ENCODE assay signal across 17 cellular contexts in genomic region chr3:62936626-62937254, GRCh38.
A peak's percentile ranks its signal among the peaks of the same experiment; 100 is the strongest.
DNase-seq lines count a peak whose midpoint lies in the region; ATAC-seq, FAIRE-seq and TF ChIP-seq lines count a peak whose summit lies in the region.
"Had no signal": no experiment of that assay in that cellular context is flagged by ENCODE, and none has a peak within 500 bp of the region (broad histone marks: within the 10 kb centered on the region; RNA-seq: fewer than 3 reads in every experiment).

No MANE protein-coding gene starts in this region.

- H2AFZ ChIP-seq in K562 (ENCODE audit: low read depth, low read length) (no peak overlapping the region), H1 (ENCODE audit: low read length) (no peak overlapping the region)
- H2AFZ ChIP-seq: GM23248 had no signal

- FAIRE-seq in K562 (lab: Jason Lieb, UNC) (no peak), H1 (lab: Jason Lieb, UNC) (no peak), small intestine (lab: Jason Lieb, UNC) (no peak)
- FAIRE-seq: GM12891 had no signal

- H4K20me1 ChIP-seq in K562 (replicated peaks; ENCODE audit: control insufficient read depth, insufficient read depth, low read length), result no peaks in the 10 kb centered on the region
- no peaks in the 10 kb centered on the region for H4K20me1 ChIP-seq in H1 (replicated peaks in 1 of 2; ENCODE audit: control insufficient read depth in 1 of 2, insufficient read depth in 2 of 2, low read length in 2 of 2)

- CTCF ChIA-PET in K562 (lab: Yijun Ruan, JAX; ENCODE audit: low intra/inter-chr PET ratio), result no interaction called here
- CTCF ChIA-PET in H1 (lab: Charles Lee; ENCODE audit: partially characterized antibody), result interaction anchor here (0.8 to 1.7 kb wide), 3 partner anchors 9 to 269 kb away, joined by 3 to 7 read pairs (median 4); no protein-coding TSS in a partner anchor

- no TSS peak for BruUV-seq in K562 (replicated peaks; lab: Mats Ljungman, UMichigan)

- H3K56ac ChIP-seq in H1 (replicated peaks; ENCODE audit: insufficient read length, low read depth, low read length), result no peak overlapping the region

- H2BK5ac ChIP-seq in H1 (ENCODE audit: low read depth, low read length), result no peak overlapping the region

- no peak for TF ChIP-seq POLR2A in K562 (conservative IDR thresholded peaks at IDR 0.05)
- TF ChIP-seq POLR2A in H1 (IDR thresholded peaks at IDR 0.05; ENCODE audit: control extremely low read depth in 1 of 2, low read depth in 2 of 2, low read length in 2 of 2), result no peak

- H3K4ac ChIP-seq in H1 (replicated peaks; ENCODE audit: insufficient read length, low read depth, low read length), result no peak overlapping the region

- H2BK15ac ChIP-seq in H1 (ENCODE audit: low read length), result no peak overlapping the region

- no peaks in the 10 kb centered on the region for H3K4me1 ChIP-seq in K562 (replicated peaks in 1 of 2; ENCODE audit: control insufficient read depth in 2 of 2, insufficient read depth in 2 of 2, low read length in 2 of 2)
- peaks cover 0 to 11% (median 3%) of the 10 kb centered on the region in 4 experiments; a peak in 4 of 7 replicates for H3K4me1 ChIP-seq in H1 (replicated peaks in 1 of 4; ENCODE audit: control insufficient read depth in 3 of 4, insufficient read depth in 4 of 4, low read length in 3 of 4)
- H3K4me1 ChIP-seq in small intestine (ENCODE audit: control insufficient read depth in 2 of 2, insufficient read depth in 1 of 2, low read depth in 1 of 2, low read length in 1 of 2), result peaks cover 6 to 7% of the 10 kb centered on the region in 2 donors

- H4K8ac ChIP-seq in H1 (ENCODE audit: extremely low read depth, insufficient read depth, low read length), result no peak overlapping the region

- no peaks in the 10 kb centered on the region for H3K23me2 ChIP-seq in H1 (ENCODE audit: low read depth, low read length)

- H3K14ac ChIP-seq in H1 (ENCODE audit: insufficient read length), result no peak overlapping the region

- in situ Hi-C loops in K562 (cut with MboI), result no loop called here

- no peak overlapping the region for H2BK12ac ChIP-seq in H1 (ENCODE audit: low read depth, low read length)

- no peak overlapping the region for H4K5ac ChIP-seq in H1 (ENCODE audit: insufficient read length, low read depth, low read length)

- H3K4me3 ChIP-seq in K562, result no peak overlapping the region
- H3K4me3 ChIP-seq in H1 (ENCODE audit: extremely low read depth in 1 of 4, insufficient read depth in 2 of 4, low read depth in 3 of 4, low read length in 4 of 4), result no peak overlapping the region
- no peak overlapping the region for H3K4me3 ChIP-seq in small intestine (ENCODE audit: low read depth in 1 of 2, low read length in 2 of 2)
- H3K4me3 ChIP-seq: GM23248 had no signal

- ATAC-seq in K562, result no peak
- no peak for ATAC-seq in GM21717 (IDR thresholded peaks at IDR 0.05; ENCODE audit: unreplicated experiment)
- ATAC-seq in GM18502 (IDR thresholded peaks at IDR 0.05; ENCODE audit: poor library complexity, unreplicated experiment), result no peak
- ATAC-seq: HCT116 had no signal

- H2AK5ac ChIP-seq in H1 (ENCODE audit: low read depth, low read length), result no peak overlapping the region

- no peak overlapping the region for H3K27ac ChIP-seq in K562 (ENCODE audit: extremely low read depth, low read depth, low read length)
- H3K27ac ChIP-seq in H1 (ENCODE audit: low read depth, low read length), result no peak overlapping the region
- H3K27ac ChIP-seq in small intestine (ENCODE audit: low read depth in 1 of 2, low read length in 1 of 2), result no peak overlapping the region
- H3K27ac ChIP-seq: GM23248 had no signal

- WGBS in K562 (ENCODE audit: insufficient coverage, low coverage, missing lambda C conversion rate), result 4% methylated on average over 5 of the region's 5 CpGs
- 91% methylated on average over 5 of the region's 5 CpGs; no CpG with 5 or more reads in 1 of the 2 experiments for WGBS in H1 (ENCODE audit: extremely low coverage in 1 of 2, insufficient coverage in 1 of 2, insufficient read length in 1 of 2, insufficient replicate concordance in 2 of 2, low coverage in 1 of 2, low lambda C conversion rate in 2 of 2, missing lambda C conversion rate in 1 of 2), 2 experiments
- WGBS in small intestine, 3 donors, result 84 to 87% (median 86%) methylated on average over 5 of the region's 5 CpGs

- no peak overlapping the region for H3K9ac ChIP-seq in K562 (ENCODE audit: insufficient read depth in 1 of 2, low read depth in 2 of 2, low read length in 2 of 2)
- no peak overlapping the region for H3K9ac ChIP-seq in H1 (replicated peaks in 1 of 4; ENCODE audit: extremely low read depth in 1 of 4, low read depth in 3 of 4, low read length in 3 of 4)
- H3K9ac ChIP-seq: GM23248 had no signal

- intact Hi-C loops in K562 (cut with micrococcal nuclease), result no loop called here

- TF ChIP-seq CTCF in K562 (IDR thresholded peaks at IDR 0.05 in 2 of 3, conservative IDR thresholded peaks at IDR 0.05 in 1 of 3; ENCODE audit: insufficient read depth in 2 of 3, low read depth in 1 of 3, low read length in 3 of 3) (no peak), H1 (IDR thresholded peaks at IDR 0.05; ENCODE audit: control extremely low read depth in 1 of 3, insufficient read depth in 1 of 3, low read depth in 1 of 3, low read length in 3 of 3) (no peak)

- H3K4me2 ChIP-seq in K562 (ENCODE audit: insufficient read depth, low read length), result no peak overlapping the region
- no peak overlapping the region for H3K4me2 ChIP-seq in H1 (ENCODE audit: insufficient read depth in 1 of 2, low read depth in 2 of 2, low read length in 2 of 2)

- H3K36me3 ChIP-seq in K562 (ENCODE audit: control insufficient read depth, insufficient read depth, low read length) (no peaks in the 10 kb centered on the region), H1 (ENCODE audit: control insufficient read depth in 2 of 4, insufficient read depth in 4 of 4, low read length in 3 of 4) (no peaks in the 10 kb centered on the region), small intestine (ENCODE audit: control insufficient read depth in 2 of 2, insufficient read depth in 2 of 2, low read length in 2 of 2) (no peaks in the 10 kb centered on the region)

- H2BK120ac ChIP-seq in H1 (replicated peaks; ENCODE audit: low read depth, low read length), result no peak overlapping the region

- no peak overlapping the region for H4K91ac ChIP-seq in H1 (replicated peaks; ENCODE audit: insufficient read length, low read length)

- H3K79me2 ChIP-seq in K562 (ENCODE audit: control insufficient read depth, insufficient read depth, low read length) (no peaks in the 10 kb centered on the region), H1 (ENCODE audit: control insufficient read depth in 1 of 2, insufficient read depth in 2 of 2, low read length in 2 of 2) (no peaks in the 10 kb centered on the region)

- TF ChIP-seq EP300 in K562 (IDR thresholded peaks at IDR 0.05; ENCODE audit: low read length) (no peak), H1 (IDR thresholded peaks at IDR 0.05; ENCODE audit: borderline replicate concordance in 1 of 2, low read depth in 2 of 2, low read length in 2 of 2) (no peak)

- H2BK20ac ChIP-seq in H1 (ENCODE audit: low read length), result 0 out of 2 replicates have a peak overlapping the region, but pooled peaks have one; percentile 43

- no peaks in the 10 kb centered on the region for H3K79me1 ChIP-seq in H1 (ENCODE audit: low read depth, low read length)

- no peaks in the 10 kb centered on the region for H3K9me1 ChIP-seq in K562 (ENCODE audit: control insufficient read depth, insufficient read depth, low read length)

- DNase-seq in K562 (ENCODE audit: extremely low read depth in 1 of 4, low spot score in 3 of 4), result no peak
- no peak for DNase-seq in H1 (ENCODE audit: low read depth in 1 of 2, low spot score in 2 of 2)
- peak; percentile 74 for DNase-seq in small intestine
- no peak for DNase-seq in SKM-1 (lab: John Stamatoyannopoulos, UW; ENCODE audit: unreplicated experiment)
- DNase-seq: C1 segment of cervical spinal cord; Calu3; CD4-positive, alpha-beta memory T cell; COR-L47; DMS53; DMS79 treated with DMSO at 0.1 percent for 48 hours; GF-D8; GM23248; H9 had no signal

- TF ChIP-seq RAD21 in K562 (CRISPR knock-in tag; conservative IDR thresholded peaks at IDR 0.05 in 1 of 2, IDR thresholded peaks at IDR 0.05 in 1 of 2), result no peak
- TF ChIP-seq RAD21 in H1 (IDR thresholded peaks at IDR 0.05 in 1 of 2, conservative IDR thresholded peaks at IDR 0.05 in 1 of 2; ENCODE audit: low read depth in 2 of 2, low read length in 2 of 2), result no peak

- no peak overlapping the region for H3K18ac ChIP-seq in H1 (ENCODE audit: extremely low read depth, low read length)

- POLR2A ChIA-PET in K562 (lab: Yijun Ruan, JAX), result no interaction called here
- POLR2A ChIA-PET in H1 (lab: Charles Lee; ENCODE audit: partially characterized antibody), result interaction anchor here (1.3 to 1.5 kb wide), 2 partner anchors 14 to 19 kb away, joined by 3 read pairs; no protein-coding TSS in a partner anchor

- no peak overlapping the region for H3K23ac ChIP-seq in H1 (ENCODE audit: insufficient read length)

- H3K27me3 ChIP-seq in K562 (ENCODE audit: control insufficient read depth in 2 of 2, insufficient read depth in 2 of 2, low read length in 2 of 2) (no peaks in the 10 kb centered on the region), H1 (replicated peaks in 1 of 4; ENCODE audit: control insufficient read depth in 3 of 4, extremely low read depth in 1 of 4, insufficient read depth in 3 of 4, low read length in 3 of 4) (no peaks in the 10 kb centered on the region), small intestine (ENCODE audit: control insufficient read depth in 2 of 2, insufficient read depth in 2 of 2, low read length in 2 of 2) (no peaks in the 10 kb centered on the region)

- H3K9me3 ChIP-seq in K562 (replicated peaks; ENCODE audit: control insufficient read depth, insufficient read depth, low read depth, low read length), result no peaks in the 10 kb centered on the region
- peaks cover 2 to 4% of the 10 kb centered on the region in 2 experiments; a peak in 2 of 4 replicates for H3K9me3 ChIP-seq in H1 (ENCODE audit: insufficient read depth in 2 of 2, low read depth in 1 of 2, low read length in 1 of 2)
- H3K9me3 ChIP-seq in small intestine (ENCODE audit: control insufficient read depth, low read depth), result no peaks in the 10 kb centered on the region

TF ChIP-seq in H1, 55 proteins besides CTCF, POLR2A, EP300 and RAD21 (continues in another document):
- no peak for TF ChIP-seq EGR1 (IDR thresholded peaks at IDR 0.05; ENCODE audit: borderline replicate concordance, low read depth, low read length)
- no peak for TF ChIP-seq SIRT6 (IDR thresholded peaks at IDR 0.05; ENCODE audit: low read length)
- no peak for TF ChIP-seq BCL11A (IDR thresholded peaks at IDR 0.05; ENCODE audit: low read depth in 2 of 2, low read length in 2 of 2)
- no peak for TF ChIP-seq CHD1 (IDR thresholded peaks at IDR 0.05; ENCODE audit: low read depth, low read length)
- TF ChIP-seq GTF2F1 (IDR thresholded peaks at IDR 0.05; ENCODE audit: borderline replicate concordance, low read depth, low read length), result no peak
- no peak for TF ChIP-seq POLR2AphosphoS5 (IDR thresholded peaks at IDR 0.05; ENCODE audit: low read depth, low read length)
- TF ChIP-seq JUND (IDR thresholded peaks at IDR 0.05; ENCODE audit: low read length), result no peak

Comparison
In these comparisons a context has a peak if more than half of its experiments do, and no peak if none do; other contexts are left out.
1. Of the 49 proteins assayed by ChIP-seq in both K562 and H1: peak only in K562: NRF1; only in H1: none; in both: none; in neither: 48.